In the genomic region with DNA sequence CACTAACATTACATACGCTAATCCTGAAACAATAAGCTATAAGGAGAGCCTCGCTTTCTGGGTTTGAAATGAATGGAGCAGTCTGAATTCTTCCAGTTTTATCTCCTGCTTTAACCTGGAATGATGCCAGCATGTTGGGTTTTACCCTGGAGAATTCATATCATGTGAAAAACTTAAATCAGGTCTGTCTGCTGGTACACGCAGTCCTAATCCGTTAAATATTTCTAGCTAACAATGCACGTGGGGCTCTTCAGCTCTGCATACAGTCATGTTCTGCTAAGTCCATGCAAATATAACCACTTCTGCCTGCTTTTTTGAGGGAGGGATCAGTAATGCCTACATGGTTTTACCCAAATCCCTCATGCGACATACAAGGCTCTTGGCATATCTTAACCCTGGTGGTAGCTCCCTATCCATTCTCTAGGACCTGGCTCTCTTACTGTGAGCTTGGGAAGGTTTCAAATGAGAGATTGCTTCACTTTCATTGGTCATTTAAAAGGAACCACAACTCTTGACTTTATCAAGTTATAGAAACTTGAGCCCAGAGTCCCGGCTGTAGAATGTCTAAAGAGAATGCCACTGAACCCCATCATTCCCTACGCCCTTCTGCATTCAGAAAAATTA, we compare ENCODE assay signal across 14 cellular contexts.
A peak's percentile ranks its signal among the peaks of the same experiment; 100 is the strongest.
DNase-seq lines count a peak whose midpoint lies in the region; ATAC-seq, FAIRE-seq and TF ChIP-seq lines count a peak whose summit lies in the region.
"Had no signal": no experiment of that assay in that cellular context is flagged by ENCODE, and none has a peak within 500 bp of the region (broad histone marks: within the 10 kb centered on the region; RNA-seq: fewer than 3 reads in every experiment).

No MANE protein-coding gene starts in this region.

- peak; percentile 32 for ATAC-seq in left lung
- ATAC-seq in HG02970 (IDR thresholded peaks at IDR 0.05; ENCODE audit: low FRiP score, unreplicated experiment), result no peak
- ATAC-seq: activated CD4-positive, alpha-beta T cell treated with anti-CD3 and anti-CD28 coated beads for 36 hours had no signal

- intact Hi-C loops in dorsolateral prefrontal cortex (cut with DNase I) (no loop called here), left lung (cut with DNase I) (no loop called here)

- TF ChIP-seq CTCF in dorsolateral prefrontal cortex (IDR thresholded peaks at IDR 0.05 in 54 of 56, conservative IDR thresholded peaks at IDR 0.05 in 2 of 56; ENCODE audit: low read depth in 1 of 56, partially characterized antibody in 56 of 56), result no peak
- no peak for TF ChIP-seq CTCF in left lung (IDR thresholded peaks at IDR 0.05)

- H3K4me1 ChIP-seq in left lung, result peaks cover 0 to 4% of the 10 kb centered on the region in 2 donors
- H3K4me1 ChIP-seq: colonic mucosa had no signal

- no peak overlapping the region for H3K4me3 ChIP-seq in dorsolateral prefrontal cortex
- no peak overlapping the region for H3K4me3 ChIP-seq in left lung
- H3K4me3 ChIP-seq: colonic mucosa, MG63, thoracic aorta had no signal

- no peaks in the 10 kb centered on the region for H3K9me3 ChIP-seq in left lung
- H3K9me3 ChIP-seq: colonic mucosa, MG63, thoracic aorta had no signal

- H3K27me3 ChIP-seq in dorsolateral prefrontal cortex (no peaks in the 10 kb centered on the region), left lung (no peaks in the 10 kb centered on the region)
- H3K27me3 ChIP-seq: colonic mucosa, MG63 had no signal

- peak overlapping the region in 33 of 59 donors; percentile 1 to 73 (median 33) for H3K27ac ChIP-seq in dorsolateral prefrontal cortex
- no peak overlapping the region for H3K27ac ChIP-seq in left lung
- H3K27ac ChIP-seq: colonic mucosa, thoracic aorta had no signal

- peak; percentile 7 for DNase-seq in AG08395 (ENCODE audit: low spot score)
- DNase-seq in NCI-H1694 (lab: John Stamatoyannopoulos, UW), result peak; percentile 47
- no peak for DNase-seq in dorsolateral prefrontal cortex
- no peak for DNase-seq in left lung
- no peak for DNase-seq in stimulated activated CD4-positive, alpha-beta T cell treated with anti-CD3 and anti-CD28 coated beads, Interleukin-1b, Interleukin-23, amount 100 ng/mL, for 48 hours
- DNase-seq in HTR-8/SVneo (ENCODE audit: insufficient read length, low spot score), result no peak
- DNase-seq in NAMALWA (ENCODE audit: low spot score), result no peak
- DNase-seq: activated CD4-positive, alpha-beta T cell treated with anti-CD3 and anti-CD28 coated beads for 36 hours; activated naive CD8-positive, alpha-beta T cell treated with anti-CD3 and anti-CD28 coated beads for 36 hours; colonic mucosa; DND-41; MG63 had no signal

- no peaks in the 10 kb centered on the region for H3K36me3 ChIP-seq in left lung
- H3K36me3 ChIP-seq: colonic mucosa, MG63, thoracic aorta had no signal

- FAIRE-seq in HTR-8/SVneo (lab: Jason Lieb, UNC), result no peak

Comparison
In these comparisons a context has a peak if more than half of its experiments do, and no peak if none do; other contexts are left out.
1. DNase-seq: peak in AG08395 (single experiment) and NCI-H1694 (single experiment); none in dorsolateral prefrontal cortex (0 of 10), left lung (0 of 2), stimulated activated CD4-positive, alpha-beta T cell treated with anti-CD3 and anti-CD28 coated beads, Interleukin-1b, Interleukin-23, amount 100 ng/mL, for 48 hours (single experiment), HTR-8/SVneo (single experiment) and NAMALWA (single experiment).
2. H3K27ac ChIP-seq: peak in dorsolateral prefrontal cortex (33 of 59); none in left lung (0 of 2).